ENCODE assay signal across 11 cellular contexts in genomic region chr5:1938310-1939000, GRCh38. TPM values are rescaled to one million over a fixed set of nuclear protein-coding genes. Genes with fewer than 3 reads are reported as not detected.
"Had no signal": no experiment of that assay in that cellular context is flagged by ENCODE, and none has a peak within 500 bp of the region (broad histone marks: within the 10 kb centered on the region; RNA-seq: fewer than 3 reads in every experiment).

No MANE protein-coding gene starts in this region.

- H3K36me3 ChIP-seq: HAP-1 had no signal

- H3K4me1 ChIP-seq: HAP-1 had no signal

- DNase-seq: GM23248, GOT3, H7, HFFc6 had no signal

- H3K9ac ChIP-seq: GM23248 had no signal

- H3K9me3 ChIP-seq: HAP-1 had no signal

- H3K4me3 Mint-ChIP-seq: HFFc6, IgD-negative memory B cell had no signal

- H3K27ac Mint-ChIP-seq: HFFc6 had no signal

- ATAC-seq: HCT116, HepG2 had no signal

- H3K27ac ChIP-seq: GM23248, HL-60 had no signal

- H3K36me3 Mint-ChIP-seq: IgD-negative memory B cell had no signal

- H3K4me3 ChIP-seq: GM23248, HAP-1 had no signal

RNA-seq across cellular contexts. Expression of gene IRX4, which starts 55.7 kb away (rescaled TPM):
- total RNA-seq: GM23248, H4, HepG2, HFFc6, HT1080 had no signal
